ENCODE assay signal across 8 cellular contexts in genomic region chr15:66720206-66721010, GRCh38. TPM values are rescaled to one million over a fixed set of nuclear protein-coding genes. Genes with fewer than 3 reads are reported as not detected.
DNase-seq lines count a peak whose midpoint lies in the region; TF ChIP-seq lines count a peak whose summit lies in the region.

No MANE protein-coding gene starts in this region.

- TF ChIP-seq CTCF in SK-N-SH (IDR thresholded peaks at IDR 0.05), result no peak

- DNase-seq in activated CD4-positive, alpha-beta T cell treated with anti-CD3 and anti-CD28 coated beads, Interleukin-2, amount 10 ng/mL, durations not matched to agents 7 days and 5 days, result peak; percentile 52
- no peak for DNase-seq in activated CD4-positive, alpha-beta T cell treated with anti-CD3 and anti-CD28 coated beads, Interleukin-2, amount 50 U/mL, for 4 hours
- DNase-seq in SK-N-SH (no peak), cortex of kidney (lab: John Stamatoyannopoulos, UW) (no peak), NCI-H2171 (lab: John Stamatoyannopoulos, UW) (no peak), Kasumi-1 (lab: John Stamatoyannopoulos, UW) (no peak)
- peak; percentile 27 for DNase-seq in stimulated activated CD8-positive, alpha-beta memory T cell treated with anti-CD3 and anti-CD28 coated beads, Interleukin-4, amount 100 ng/mL, for 48 hours

- peak overlapping the region; percentile 2 for H3K4me3 Mint-ChIP-seq in activated CD4-positive, alpha-beta T cell treated with anti-CD3 and anti-CD28 coated beads, Interleukin-2, amount 10 ng/mL, durations not matched to agents 7 days and 5 days

- H3K9me2 ChIP-seq in SK-N-SH, result no peaks in the 10 kb centered on the region

- peaks cover 11 to 27% of the 10 kb centered on the region in 2 experiments for H3K36me3 ChIP-seq in SK-N-SH (replicated peaks in 1 of 2; ENCODE audit: control insufficient read depth in 1 of 2, insufficient read depth in 2 of 2, low read length in 1 of 2)
- H3K36me3 ChIP-seq in duodenal mucosa (ENCODE audit: control insufficient read depth in 1 of 2, insufficient read depth in 2 of 2, low read length in 2 of 2), result peaks cover 8 to 43% of the 10 kb centered on the region in 2 donors

- H3K27ac Mint-ChIP-seq in activated CD4-positive, alpha-beta T cell treated with anti-CD3 and anti-CD28 coated beads, Interleukin-2, amount 10 ng/mL, durations not matched to agents 7 days and 5 days, result peak overlapping the region; percentile 82

- no peak overlapping the region for H3K4me2 ChIP-seq in SK-N-SH

- no peaks in the 10 kb centered on the region for H3K9me3 Mint-ChIP-seq in activated CD4-positive, alpha-beta T cell treated with anti-CD3 and anti-CD28 coated beads, Interleukin-2, amount 10 ng/mL, durations not matched to agents 7 days and 5 days

- H3K4me1 Mint-ChIP-seq in activated CD4-positive, alpha-beta T cell treated with anti-CD3 and anti-CD28 coated beads, Interleukin-2, amount 10 ng/mL, durations not matched to agents 7 days and 5 days, result peaks cover 34% of the 10 kb centered on the region

- H3K4me1 ChIP-seq in SK-N-SH (ENCODE audit: control insufficient read depth in 1 of 2, insufficient read depth in 2 of 2, low read depth in 1 of 2, low read length in 1 of 2) (peaks cover 11 to 16% of the 10 kb centered on the region in 2 experiments; a peak in 3 of 4 replicates), duodenal mucosa (ENCODE audit: control insufficient read depth in 1 of 2, insufficient read depth in 2 of 2, low read length in 2 of 2) (peaks cover 15 to 22% of the 10 kb centered on the region in 2 donors)

- WGBS in SK-N-SH (ENCODE audit: low lambda C conversion rate), result 70% methylated on average over 6 of the region's 9 CpGs

- no peak overlapping the region for H2AFZ ChIP-seq in SK-N-SH (ENCODE audit: low read depth)

- H3K27ac ChIP-seq in SK-N-SH (ENCODE audit: low read depth in 2 of 2, low read length in 1 of 2) (peak overlapping the region in 1 of 2 experiments; percentile 64; a peak in 2 of 4 replicates), duodenal mucosa (ENCODE audit: low read depth, low read length) (peak overlapping the region; percentile 17)

- POLR2A ChIA-PET in activated CD4-positive, alpha-beta T cell treated with anti-CD3 and anti-CD28 coated beads, Interleukin-2, amount 10 ng/mL, durations not matched to agents 7 days and 5 days (lab: Charles Lee), result interaction anchor here (1.1 kb wide), 1 partner anchor 19 kb away, joined by 3 read pairs; no protein-coding TSS in a partner anchor
- POLR2A ChIA-PET in SK-N-SH (lab: Yijun Ruan, JAX), result no interaction called here

- H3K36me3 Mint-ChIP-seq in activated CD4-positive, alpha-beta T cell treated with anti-CD3 and anti-CD28 coated beads, Interleukin-2, amount 10 ng/mL, durations not matched to agents 7 days and 5 days (ENCODE audit: low read depth), result peaks cover 4% of the 10 kb centered on the region

- peaks cover 12% of the 10 kb centered on the region for H3K27me3 Mint-ChIP-seq in activated CD4-positive, alpha-beta T cell treated with anti-CD3 and anti-CD28 coated beads, Interleukin-2, amount 10 ng/mL, durations not matched to agents 7 days and 5 days

- no peak overlapping the region for H3K4me3 ChIP-seq in SK-N-SH (ENCODE audit: low read depth in 2 of 2, low read length in 1 of 2)
- no peak overlapping the region for H3K4me3 ChIP-seq in duodenal mucosa (ENCODE audit: low read depth in 1 of 2, low read length in 2 of 2)

- H3K27me3 ChIP-seq in SK-N-SH (ENCODE audit: insufficient read depth), result no peaks in the 10 kb centered on the region
- no peaks in the 10 kb centered on the region for H3K27me3 ChIP-seq in duodenal mucosa (ENCODE audit: control insufficient read depth in 1 of 2, insufficient read depth in 2 of 2, low read length in 2 of 2)

- H3K9ac ChIP-seq in SK-N-SH (no peak overlapping the region), duodenal mucosa (ENCODE audit: low read depth in 1 of 2, low read length in 2 of 2) (no peak overlapping the region)

- peaks cover 82% of the 10 kb centered on the region for H4K20me1 ChIP-seq in SK-N-SH (ENCODE audit: insufficient read depth)

- no peak for TF ChIP-seq RAD21 in SK-N-SH (IDR thresholded peaks at IDR 0.05; ENCODE audit: low read length)

- H3K9me3 ChIP-seq in SK-N-SH (no peaks in the 10 kb centered on the region), duodenal mucosa (ENCODE audit: control insufficient read depth in 1 of 2, low read length in 2 of 2) (no peaks in the 10 kb centered on the region)

- CTCF ChIA-PET in activated CD4-positive, alpha-beta T cell treated with anti-CD3 and anti-CD28 coated beads, Interleukin-2, amount 10 ng/mL, durations not matched to agents 7 days and 5 days (lab: Charles Lee), result interaction anchor here (0.7 to 2.8 kb wide), 8 partner anchors 9 to 101 kb away, joined by 3 to 15 read pairs (median 5); no protein-coding TSS in a partner anchor
- CTCF ChIA-PET in SK-N-SH (lab: Yijun Ruan, JAX), result interaction anchor here (0.9 to 1.7 kb wide), 4 partner anchors 13 to 53 kb away, joined by 3 to 8 read pairs (median 4); no protein-coding TSS in a partner anchor

- no peak for TF ChIP-seq EP300 in SK-N-SH (IDR thresholded peaks at IDR 0.05; ENCODE audit: borderline replicate concordance in 1 of 2, low read depth in 1 of 2, low read length in 1 of 2)

- H3F3A ChIP-seq in SK-N-SH (replicated peaks; ENCODE audit: insufficient read depth), result peaks cover 21% of the 10 kb centered on the region

- peaks cover 97% of the 10 kb centered on the region for H3K79me2 ChIP-seq in SK-N-SH (ENCODE audit: insufficient read depth)

TF ChIP-seq in SK-N-SH, 30 proteins besides CTCF, POLR2A, EP300 and RAD21:
- TF ChIP-seq FOSL2 (IDR thresholded peaks at IDR 0.05; ENCODE audit: borderline replicate concordance, low read depth) (peak; percentile 57; the same call in 1 of the 2 replicates), TEAD4 (IDR thresholded peaks at IDR 0.05; ENCODE audit: borderline replicate concordance, insufficient read depth) (no peak), GABPA (IDR thresholded peaks at IDR 0.05; ENCODE audit: low read depth) (no peak), SMC3 (IDR thresholded peaks at IDR 0.05; ENCODE audit: low read depth, low read length) (no peak), RFX5 (IDR thresholded peaks at IDR 0.05; ENCODE audit: low read length) (no peak), USF2 (IDR thresholded peaks at IDR 0.05; ENCODE audit: borderline replicate concordance, low read depth, low read length) (no peak), TAF1 (IDR thresholded peaks at IDR 0.05; ENCODE audit: borderline replicate concordance, low read depth, low read length) (no peak), TCF12 (IDR thresholded peaks at IDR 0.05) (no peak)

RNA-seq across cellular contexts. Expression of gene SMAD6, which starts 18.4 kb away (rescaled TPM):
- total RNA-seq in activated CD4-positive, alpha-beta T cell treated with anti-CD3 and anti-CD28 coated beads, Interleukin-2, amount 10 ng/mL, durations not matched to agents 7 days and 5 days, result under 1 TPM; 0.40 TPM
- polyA plus RNA-seq in SK-N-SH (2012; rRNA removed), result 3.8 and 4.5 TPM in 2 replicates
- 2.1 and 3.6 TPM in 2 replicates for polyA plus RNA-seq in SK-N-SH (2012; cell fraction: cytosol; rRNA removed)
- 16.1 and 18.7 TPM in 2 replicates for polyA plus RNA-seq in SK-N-SH (2012; cell fraction: nucleus; rRNA removed)

Comparison
In these comparisons a context has a peak if more than half of its experiments do, and no peak if none do; other contexts are left out.
1. DNase-seq: peak in activated CD4-positive, alpha-beta T cell treated with anti-CD3 and anti-CD28 coated beads, Interleukin-2, amount 10 ng/mL, durations not matched to agents 7 days and 5 days (single experiment) and stimulated activated CD8-positive, alpha-beta memory T cell treated with anti-CD3 and anti-CD28 coated beads, Interleukin-4, amount 100 ng/mL, for 48 hours (single experiment); none in activated CD4-positive, alpha-beta T cell treated with anti-CD3 and anti-CD28 coated beads, Interleukin-2, amount 50 U/mL, for 4 hours (0 of 2), SK-N-SH (single experiment), cortex of kidney (single experiment), NCI-H2171 (single experiment) and Kasumi-1 (0 of 2).